In the genomic region with DNA sequence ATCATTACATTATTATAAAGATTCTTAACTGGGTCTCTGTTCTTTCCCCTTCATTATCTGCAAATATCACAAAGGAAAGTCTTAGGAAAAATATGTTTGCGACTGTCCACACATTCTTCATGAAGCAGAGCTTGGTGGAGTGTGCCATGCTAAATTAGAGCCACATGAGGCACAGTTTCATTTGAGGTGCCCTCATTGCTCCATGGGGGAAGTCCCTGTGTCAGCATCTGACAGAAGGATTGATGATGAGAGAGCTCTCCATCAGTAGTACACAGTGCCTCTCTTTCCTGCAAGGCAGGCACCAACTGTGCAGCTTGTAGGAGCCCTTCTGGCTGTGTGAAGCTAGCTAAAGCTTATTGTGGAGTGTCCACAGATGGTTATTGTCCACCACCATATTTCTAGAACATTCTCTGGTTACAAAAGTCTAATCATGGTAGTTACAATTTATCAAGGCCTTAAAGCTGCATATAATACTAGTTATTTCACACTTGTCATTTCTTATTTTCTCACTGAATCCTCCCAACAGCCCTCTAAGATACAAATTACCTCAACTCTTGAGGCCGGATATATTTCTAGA, we compare ENCODE assay signal across 8 cellular contexts.
DNase-seq lines count a peak whose midpoint lies in the region; ATAC-seq, FAIRE-seq and TF ChIP-seq lines count a peak whose summit lies in the region.

No MANE protein-coding gene starts in this region.

- H3K9me3 ChIP-seq in BLaER1 treated with 17β-estradiol and CSF1 and Interleukin-3, amounts not matched to agents 10 nM and 100 nM (replicated peaks in 1 of 11) = no peaks in the 10 kb centered on the region

- no peaks in the 10 kb centered on the region for H3K36me3 ChIP-seq in BLaER1 treated with 17β-estradiol and CSF1 and Interleukin-3, amounts not matched to agents 10 nM and 100 nM

- no peak for FAIRE-seq in urothelium cell line (lab: Jason Lieb, UNC)

- no peak for TF ChIP-seq CTCF in osteocyte (IDR thresholded peaks at IDR 0.05)

- H3K4me1 ChIP-seq in BLaER1 treated with 17β-estradiol and CSF1 and Interleukin-3, amounts not matched to agents 10 nM and 100 nM = peaks cover 28 to 73% (median 57%) of the 10 kb centered on the region in 10 experiments

- POLR2A ChIA-PET in activated CD4-positive, alpha-beta memory T cell treated with anti-CD3 and anti-CD28 coated beads for 36 hours (lab: Charles Lee) = interaction anchor here (0.8 to 0.9 kb wide), 3 partner anchors 18 to 237 kb away, joined by 3 to 4 read pairs (median 3); partner anchors contain the start of gene TXN

- ATAC-seq in GM19043 (IDR thresholded peaks at IDR 0.05; ENCODE audit: low read depth, unreplicated experiment) (peak; percentile 39), HG03139 (IDR thresholded peaks at IDR 0.05; ENCODE audit: unreplicated experiment) (peak; percentile 52)

- no peaks in the 10 kb centered on the region for H4K20me1 ChIP-seq in BLaER1 treated with 17β-estradiol and CSF1 and Interleukin-3, amounts not matched to agents 10 nM and 100 nM

- no peaks in the 10 kb centered on the region for H3K27me3 ChIP-seq in BLaER1 treated with 17β-estradiol and CSF1 and Interleukin-3, amounts not matched to agents 10 nM and 100 nM

- no peaks in the 10 kb centered on the region for H3K9me3 Mint-ChIP-seq in activated CD4-positive, alpha-beta memory T cell treated with anti-CD3 and anti-CD28 coated beads for 36 hours
- H3K9me3 Mint-ChIP-seq in osteocyte (ENCODE audit: unreplicated experiment) = no peaks in the 10 kb centered on the region

- peak overlapping the region; percentile 73 for H3K27ac Mint-ChIP-seq in activated CD4-positive, alpha-beta memory T cell treated with anti-CD3 and anti-CD28 coated beads for 36 hours
- peak overlapping the region; percentile 68 for H3K27ac Mint-ChIP-seq in osteocyte (ENCODE audit: unreplicated experiment)

- H3K36me3 Mint-ChIP-seq in activated CD4-positive, alpha-beta memory T cell treated with anti-CD3 and anti-CD28 coated beads for 36 hours = peaks cover 8% of the 10 kb centered on the region
- H3K36me3 Mint-ChIP-seq in osteocyte (ENCODE audit: unreplicated experiment) = peaks cover 9% of the 10 kb centered on the region

- H3K4me2 ChIP-seq in BLaER1 treated with 17β-estradiol and CSF1 and Interleukin-3, amounts not matched to agents 10 nM and 100 nM = peak overlapping the region; percentile 52 to 86 (median 76)

- no peak overlapping the region; a peak in 3 of 20 replicates for H3K4me3 ChIP-seq in BLaER1 treated with 17β-estradiol and CSF1 and Interleukin-3, amounts not matched to agents 10 nM and 100 nM

- H3K4me3 Mint-ChIP-seq in activated CD4-positive, alpha-beta memory T cell treated with anti-CD3 and anti-CD28 coated beads for 36 hours = no peak overlapping the region
- no peak overlapping the region for H3K4me3 Mint-ChIP-seq in osteocyte (ENCODE audit: unreplicated experiment)

- intact Hi-C loops in activated CD4-positive, alpha-beta memory T cell treated with anti-CD3 and anti-CD28 coated beads for 36 hours (cut with micrococcal nuclease) = no loop called here
- intact Hi-C loops in posterior vena cava (cut with DNase I) = no loop called here

- CTCF ChIA-PET in activated CD4-positive, alpha-beta memory T cell treated with anti-CD3 and anti-CD28 coated beads for 36 hours (lab: Charles Lee) = interaction anchor here (1.2 to 2.1 kb wide), 4 partner anchors 13 to 241 kb away, joined by 4 to 27 read pairs (median 8); no protein-coding TSS in a partner anchor

- DNase-seq in activated CD4-positive, alpha-beta memory T cell treated with anti-CD3 and anti-CD28 coated beads for 36 hours = peak; percentile 58
- DNase-seq in osteocyte (ENCODE audit: extremely low spot score, unreplicated experiment) (no peak), urothelium cell line (ENCODE audit: low spot score) (no peak), inferior parietal cortex (ENCODE audit: extremely low spot score) (no peak), posterior vena cava (ENCODE audit: low spot score) (no peak)

- peaks cover 49% of the 10 kb centered on the region for H3K4me1 Mint-ChIP-seq in activated CD4-positive, alpha-beta memory T cell treated with anti-CD3 and anti-CD28 coated beads for 36 hours (ENCODE audit: low read depth)
- peaks cover 73% of the 10 kb centered on the region for H3K4me1 Mint-ChIP-seq in osteocyte (ENCODE audit: unreplicated experiment)

- H3K27me3 Mint-ChIP-seq in activated CD4-positive, alpha-beta memory T cell treated with anti-CD3 and anti-CD28 coated beads for 36 hours = no peaks in the 10 kb centered on the region
- no peaks in the 10 kb centered on the region for H3K27me3 Mint-ChIP-seq in osteocyte (ENCODE audit: unreplicated experiment)

- H3K9ac ChIP-seq in BLaER1 treated with 17β-estradiol and CSF1 and Interleukin-3, amounts not matched to agents 10 nM and 100 nM = peak overlapping the region in 6 of 11 experiments; percentile 1 to 46 (median 36); a peak in 10 of 22 replicates

- peak overlapping the region in 9 of 11 experiments; percentile 47 to 72 (median 52); a peak in 18 of 22 replicates for H3K27ac ChIP-seq in BLaER1 treated with 17β-estradiol and CSF1 and Interleukin-3, amounts not matched to agents 10 nM and 100 nM
